Comparison of ENCODE assay signal across 21 cellular contexts in genomic region chr9:96350866-96351265, GRCh38. TPM values are rescaled to one million over a fixed set of nuclear protein-coding genes. Genes with fewer than 3 reads are reported as not detected.
"Had no signal": no experiment of that assay in that cellular context is flagged by ENCODE, and none has a peak within 500 bp of the region (broad histone marks: within the 10 kb centered on the region; RNA-seq: fewer than 3 reads in every experiment).

No MANE protein-coding gene starts in this region.

- H3K4me3 Mint-ChIP-seq: activated naive CD8-positive, alpha-beta T cell; activated T-cell treated with anti-CD3 and anti-CD28 coated beads, Interleukin-2, amount 50 U/mL, for 72 hours; brain; central memory CD8-positive, alpha-beta T cell; nephron had no signal

- H3K27me3 ChIP-seq: foreskin keratinocyte, stomach, thyroid gland had no signal

- ATAC-seq: activated T-cell treated with anti-CD3 and anti-CD28 coated beads, Interleukin-2, amount 50 U/mL, for 72 hours; foreskin keratinocyte; left ventricle myocardium superior had no signal

- H3K27ac Mint-ChIP-seq: activated naive CD8-positive, alpha-beta T cell; activated T-cell treated with anti-CD3 and anti-CD28 coated beads, Interleukin-2, amount 50 U/mL, for 72 hours; nephron had no signal

- H3K9me3 ChIP-seq: thyroid gland had no signal

- DNase-seq: activated CD4-positive, alpha-beta T cell treated with anti-CD3 and anti-CD28 coated beads for 1 hour; activated CD4-positive, alpha-beta T cell treated with anti-CD3 and anti-CD28 coated beads, Interleukin-2, amount 50 U/mL, for 48 hours; activated CD8-positive, alpha-beta memory T cell treated with anti-CD3 and anti-CD28 coated beads, Interleukin-2, amount 50 U/mL, for 48 hours; activated gamma-delta T cell; activated T-cell treated with anti-CD3 and anti-CD28 coated beads, Interleukin-2, amount 50 U/mL, for 72 hours; amniotic stem cell; effector memory CD4-positive, alpha-beta T cell; foreskin keratinocyte; left ventricle myocardium superior; mesenchymal stem cell; stimulated activated CD4-positive, alpha-beta T cell treated with anti-CD3 and anti-CD28 coated beads, Interleukin-2, amount 100 ng/mL, for 24 hours; stomach; T-helper 9 cell; thyroid gland had no signal

- H3K4me1 Mint-ChIP-seq: central memory CD8-positive, alpha-beta T cell; nephron had no signal

- H3K27ac ChIP-seq: foreskin keratinocyte, SK-N-MC, stomach, thyroid gland had no signal

- H3K9me3 Mint-ChIP-seq: activated T-cell treated with anti-CD3 and anti-CD28 coated beads, Interleukin-2, amount 50 U/mL, for 72 hours; central memory CD8-positive, alpha-beta T cell had no signal

- H3K27me3 Mint-ChIP-seq: activated naive CD8-positive, alpha-beta T cell; brain; central memory CD8-positive, alpha-beta T cell had no signal

RNA-seq across cellular contexts. Expression of gene HSD17B3, which starts 48.9 kb away (rescaled TPM):
- total RNA-seq: foreskin keratinocyte, osteocyte, pulmonary artery endothelial cell had no signal
